ENCODE assay signal across 1 cellular context in genomic region chr3:49805367-49805782, GRCh38.
TF ChIP-seq lines count a peak whose summit lies in the region.

No MANE protein-coding gene starts in this region.

TF ChIP-seq in GM12878, 131 proteins besides CTCF, POLR2A, EP300 and RAD21 (continues in another document):
- TF ChIP-seq, protein P1, sequence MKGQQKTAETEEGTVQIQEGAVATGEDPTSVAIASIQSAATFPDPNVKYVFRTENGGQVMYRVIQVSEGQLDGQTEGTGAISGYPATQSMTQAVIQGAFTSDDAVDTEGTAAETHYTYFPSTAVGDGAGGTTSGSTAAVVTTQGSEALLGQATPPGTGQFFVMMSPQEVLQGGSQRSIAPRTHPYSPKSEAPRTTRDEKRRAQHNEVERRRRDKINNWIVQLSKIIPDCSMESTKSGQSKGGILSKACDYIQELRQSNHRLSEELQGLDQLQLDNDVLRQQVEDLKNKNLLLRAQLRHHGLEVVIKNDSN (IDR thresholded peaks at IDR 0.05; ENCODE audit: borderline replicate concordance, extremely low read length, insufficient read depth, low read depth, low read length), result no peak
- TF ChIP-seq POLR2AphosphoS5 (IDR thresholded peaks at IDR 0.05; ENCODE audit: low read length), result no peak
- TF ChIP-seq HDGF (IDR thresholded peaks at IDR 0.05), result 0 out of 2 replicates have a peak, but pooled peaks have one; percentile 41
- no peak for TF ChIP-seq SUZ12 (IDR thresholded peaks at IDR 0.05; ENCODE audit: unreplicated experiment)
- TF ChIP-seq, protein P2, sequence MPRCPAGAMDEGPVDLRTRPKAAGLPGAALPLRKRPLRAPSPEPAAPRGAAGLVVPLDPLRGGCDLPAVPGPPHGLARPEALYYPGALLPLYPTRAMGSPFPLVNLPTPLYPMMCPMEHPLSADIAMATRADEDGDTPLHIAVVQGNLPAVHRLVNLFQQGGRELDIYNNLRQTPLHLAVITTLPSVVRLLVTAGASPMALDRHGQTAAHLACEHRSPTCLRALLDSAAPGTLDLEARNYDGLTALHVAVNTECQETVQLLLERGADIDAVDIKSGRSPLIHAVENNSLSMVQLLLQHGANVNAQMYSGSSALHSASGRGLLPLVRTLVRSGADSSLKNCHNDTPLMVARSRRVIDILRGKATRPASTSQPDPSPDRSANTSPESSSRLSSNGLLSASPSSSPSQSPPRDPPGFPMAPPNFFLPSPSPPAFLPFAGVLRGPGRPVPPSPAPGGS (IDR thresholded peaks at IDR 0.05; ENCODE audit: borderline replicate concordance, insufficient read depth, low read depth, low read length, poor library complexity, severe bottlenecking), result no peak
- no peak for TF ChIP-seq SPI1 (IDR thresholded peaks at IDR 0.05; ENCODE audit: borderline replicate concordance, insufficient read depth, low read depth, low read length)
- no peak for TF ChIP-seq TARDBP (IDR thresholded peaks at IDR 0.05; ENCODE audit: borderline replicate concordance)
- TF ChIP-seq, protein P3, sequence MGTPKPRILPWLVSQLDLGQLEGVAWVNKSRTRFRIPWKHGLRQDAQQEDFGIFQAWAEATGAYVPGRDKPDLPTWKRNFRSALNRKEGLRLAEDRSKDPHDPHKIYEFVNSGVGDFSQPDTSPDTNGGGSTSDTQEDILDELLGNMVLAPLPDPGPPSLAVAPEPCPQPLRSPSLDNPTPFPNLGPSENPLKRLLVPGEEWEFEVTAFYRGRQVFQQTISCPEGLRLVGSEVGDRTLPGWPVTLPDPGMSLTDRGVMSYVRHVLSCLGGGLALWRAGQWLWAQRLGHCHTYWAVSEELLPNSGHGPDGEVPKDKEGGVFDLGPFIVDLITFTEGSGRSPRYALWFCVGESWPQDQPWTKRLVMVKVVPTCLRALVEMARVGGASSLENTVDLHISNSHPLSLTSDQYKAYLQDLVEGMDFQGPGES (IDR thresholded peaks at IDR 0.05), result no peak
- peak; percentile 71 for TF ChIP-seq IKZF1 (conservative IDR thresholded peaks at IDR 0.05)
- TF ChIP-seq TCF12 (IDR thresholded peaks at IDR 0.05; ENCODE audit: low read depth, low read length), result no peak
- no peak for TF ChIP-seq MTA2 (IDR thresholded peaks at IDR 0.05; ENCODE audit: low read depth)
- TF ChIP-seq, protein P4, sequence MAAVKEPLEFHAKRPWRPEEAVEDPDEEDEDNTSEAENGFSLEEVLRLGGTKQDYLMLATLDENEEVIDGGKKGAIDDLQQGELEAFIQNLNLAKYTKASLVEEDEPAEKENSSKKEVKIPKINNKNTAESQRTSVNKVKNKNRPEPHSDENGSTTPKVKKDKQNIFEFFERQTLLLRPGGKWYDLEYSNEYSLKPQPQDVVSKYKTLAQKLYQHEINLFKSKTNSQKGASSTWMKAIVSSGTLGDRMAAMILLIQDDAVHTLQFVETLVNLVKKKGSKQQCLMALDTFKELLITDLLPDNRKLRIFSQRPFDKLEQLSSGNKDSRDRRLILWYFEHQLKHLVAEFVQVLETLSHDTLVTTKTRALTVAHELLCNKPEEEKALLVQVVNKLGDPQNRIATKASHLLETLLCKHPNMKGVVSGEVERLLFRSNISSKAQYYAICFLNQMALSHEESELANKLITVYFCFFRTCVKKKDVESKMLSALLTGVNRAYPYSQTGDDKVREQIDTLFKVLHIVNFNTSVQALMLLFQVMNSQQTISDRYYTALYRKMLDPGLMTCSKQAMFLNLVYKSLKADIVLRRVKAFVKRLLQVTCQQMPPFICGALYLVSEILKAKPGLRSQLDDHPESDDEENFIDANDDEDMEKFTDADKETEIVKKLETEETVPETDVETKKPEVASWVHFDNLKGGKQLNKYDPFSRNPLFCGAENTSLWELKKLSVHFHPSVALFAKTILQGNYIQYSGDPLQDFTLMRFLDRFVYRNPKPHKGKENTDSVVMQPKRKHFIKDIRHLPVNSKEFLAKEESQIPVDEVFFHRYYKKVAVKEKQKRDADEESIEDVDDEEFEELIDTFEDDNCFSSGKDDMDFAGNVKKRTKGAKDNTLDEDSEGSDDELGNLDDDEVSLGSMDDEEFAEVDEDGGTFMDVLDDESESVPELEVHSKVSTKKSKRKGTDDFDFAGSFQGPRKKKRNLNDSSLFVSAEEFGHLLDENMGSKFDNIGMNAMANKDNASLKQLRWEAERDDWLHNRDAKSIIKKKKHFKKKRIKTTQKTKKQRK (IDR thresholded peaks at IDR 0.05; ENCODE audit: low read depth, low read length), result no peak
- TF ChIP-seq TCF3 (IDR thresholded peaks at IDR 0.05; ENCODE audit: borderline replicate concordance, insufficient read depth, low read depth, low read length), result no peak
- TF ChIP-seq, protein P5, sequence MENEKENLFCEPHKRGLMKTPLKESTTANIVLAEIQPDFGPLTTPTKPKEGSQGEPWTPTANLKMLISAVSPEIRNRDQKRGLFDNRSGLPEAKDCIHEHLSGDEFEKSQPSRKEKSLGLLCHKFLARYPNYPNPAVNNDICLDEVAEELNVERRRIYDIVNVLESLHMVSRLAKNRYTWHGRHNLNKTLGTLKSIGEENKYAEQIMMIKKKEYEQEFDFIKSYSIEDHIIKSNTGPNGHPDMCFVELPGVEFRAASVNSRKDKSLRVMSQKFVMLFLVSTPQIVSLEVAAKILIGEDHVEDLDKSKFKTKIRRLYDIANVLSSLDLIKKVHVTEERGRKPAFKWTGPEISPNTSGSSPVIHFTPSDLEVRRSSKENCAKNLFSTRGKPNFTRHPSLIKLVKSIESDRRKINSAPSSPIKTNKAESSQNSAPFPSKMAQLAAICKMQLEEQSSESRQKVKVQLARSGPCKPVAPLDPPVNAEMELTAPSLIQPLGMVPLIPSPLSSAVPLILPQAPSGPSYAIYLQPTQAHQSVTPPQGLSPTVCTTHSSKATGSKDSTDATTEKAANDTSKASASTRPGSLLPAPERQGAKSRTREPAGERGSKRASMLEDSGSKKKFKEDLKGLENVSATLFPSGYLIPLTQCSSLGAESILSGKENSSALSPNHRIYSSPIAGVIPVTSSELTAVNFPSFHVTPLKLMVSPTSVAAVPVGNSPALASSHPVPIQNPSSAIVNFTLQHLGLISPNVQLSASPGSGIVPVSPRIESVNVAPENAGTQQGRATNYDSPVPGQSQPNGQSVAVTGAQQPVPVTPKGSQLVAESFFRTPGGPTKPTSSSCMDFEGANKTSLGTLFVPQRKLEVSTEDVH (IDR thresholded peaks at IDR 0.05; ENCODE audit: low read depth, partially characterized antibody), result no peak
- TF ChIP-seq BRCA1 (IDR thresholded peaks at IDR 0.05; ENCODE audit: low read depth, low read length), result no peak
- no peak for TF ChIP-seq STAT1 (conservative IDR thresholded peaks at IDR 0.05)
- no peak for TF ChIP-seq BCL11A (IDR thresholded peaks at IDR 0.05; ENCODE audit: low read depth, low read length)
- no peak for TF ChIP-seq FOS (IDR thresholded peaks at IDR 0.05; ENCODE audit: borderline replicate concordance, extremely low read depth, insufficient read length)
- no peak for TF ChIP-seq ZBTB40 (IDR thresholded peaks at IDR 0.05; ENCODE audit: borderline replicate concordance)
- no peak for TF ChIP-seq NFXL1 (IDR thresholded peaks at IDR 0.05; ENCODE audit: borderline replicate concordance)
- no peak for TF ChIP-seq SREBF2 (IDR thresholded peaks at IDR 0.05; ENCODE audit: low read length)
- TF ChIP-seq RELB (IDR thresholded peaks at IDR 0.05; ENCODE audit: low read depth), result 0 out of 2 replicates have a peak, but pooled peaks have one; percentile 24
- no peak for TF ChIP-seq CBFB (IDR thresholded peaks at IDR 0.05; ENCODE audit: low read depth)
- TF ChIP-seq, protein P6, sequence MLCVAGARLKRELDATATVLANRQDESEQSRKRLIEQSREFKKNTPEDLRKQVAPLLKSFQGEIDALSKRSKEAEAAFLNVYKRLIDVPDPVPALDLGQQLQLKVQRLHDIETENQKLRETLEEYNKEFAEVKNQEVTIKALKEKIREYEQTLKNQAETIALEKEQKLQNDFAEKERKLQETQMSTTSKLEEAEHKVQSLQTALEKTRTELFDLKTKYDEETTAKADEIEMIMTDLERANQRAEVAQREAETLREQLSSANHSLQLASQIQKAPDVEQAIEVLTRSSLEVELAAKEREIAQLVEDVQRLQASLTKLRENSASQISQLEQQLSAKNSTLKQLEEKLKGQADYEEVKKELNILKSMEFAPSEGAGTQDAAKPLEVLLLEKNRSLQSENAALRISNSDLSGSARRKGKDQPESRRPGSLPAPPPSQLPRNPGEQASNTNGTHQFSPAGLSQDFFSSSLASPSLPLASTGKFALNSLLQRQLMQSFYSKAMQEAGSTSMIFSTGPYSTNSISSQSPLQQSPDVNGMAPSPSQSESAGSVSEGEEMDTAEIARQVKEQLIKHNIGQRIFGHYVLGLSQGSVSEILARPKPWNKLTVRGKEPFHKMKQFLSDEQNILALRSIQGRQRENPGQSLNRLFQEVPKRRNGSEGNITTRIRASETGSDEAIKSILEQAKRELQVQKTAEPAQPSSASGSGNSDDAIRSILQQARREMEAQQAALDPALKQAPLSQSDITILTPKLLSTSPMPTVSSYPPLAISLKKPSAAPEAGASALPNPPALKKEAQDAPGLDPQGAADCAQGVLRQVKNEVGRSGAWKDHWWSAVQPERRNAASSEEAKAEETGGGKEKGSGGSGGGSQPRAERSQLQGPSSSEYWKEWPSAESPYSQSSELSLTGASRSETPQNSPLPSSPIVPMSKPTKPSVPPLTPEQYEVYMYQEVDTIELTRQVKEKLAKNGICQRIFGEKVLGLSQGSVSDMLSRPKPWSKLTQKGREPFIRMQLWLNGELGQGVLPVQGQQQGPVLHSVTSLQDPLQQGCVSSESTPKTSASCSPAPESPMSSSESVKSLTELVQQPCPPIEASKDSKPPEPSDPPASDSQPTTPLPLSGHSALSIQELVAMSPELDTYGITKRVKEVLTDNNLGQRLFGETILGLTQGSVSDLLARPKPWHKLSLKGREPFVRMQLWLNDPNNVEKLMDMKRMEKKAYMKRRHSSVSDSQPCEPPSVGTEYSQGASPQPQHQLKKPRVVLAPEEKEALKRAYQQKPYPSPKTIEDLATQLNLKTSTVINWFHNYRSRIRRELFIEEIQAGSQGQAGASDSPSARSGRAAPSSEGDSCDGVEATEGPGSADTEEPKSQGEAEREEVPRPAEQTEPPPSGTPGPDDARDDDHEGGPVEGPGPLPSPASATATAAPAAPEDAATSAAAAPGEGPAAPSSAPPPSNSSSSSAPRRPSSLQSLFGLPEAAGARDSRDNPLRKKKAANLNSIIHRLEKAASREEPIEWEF (IDR thresholded peaks at IDR 0.05; ENCODE audit: insufficient replicate concordance, low read depth, low read length), result no peak
- TF ChIP-seq SP1 (IDR thresholded peaks at IDR 0.05; ENCODE audit: low read depth, low read length), result peak; percentile 21
- TF ChIP-seq, protein P7, sequence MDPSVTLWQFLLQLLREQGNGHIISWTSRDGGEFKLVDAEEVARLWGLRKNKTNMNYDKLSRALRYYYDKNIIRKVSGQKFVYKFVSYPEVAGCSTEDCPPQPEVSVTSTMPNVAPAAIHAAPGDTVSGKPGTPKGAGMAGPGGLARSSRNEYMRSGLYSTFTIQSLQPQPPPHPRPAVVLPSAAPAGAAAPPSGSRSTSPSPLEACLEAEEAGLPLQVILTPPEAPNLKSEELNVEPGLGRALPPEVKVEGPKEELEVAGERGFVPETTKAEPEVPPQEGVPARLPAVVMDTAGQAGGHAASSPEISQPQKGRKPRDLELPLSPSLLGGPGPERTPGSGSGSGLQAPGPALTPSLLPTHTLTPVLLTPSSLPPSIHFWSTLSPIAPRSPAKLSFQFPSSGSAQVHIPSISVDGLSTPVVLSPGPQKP (IDR thresholded peaks at IDR 0.05; ENCODE audit: low read depth, low read length), result no peak
- TF ChIP-seq PAX5 (IDR thresholded peaks at IDR 0.05; ENCODE audit: borderline replicate concordance, low read depth, low read length), result 0 out of 2 replicates have a peak, but pooled peaks have one; percentile 24
- no peak for TF ChIP-seq SUPT20H (IDR thresholded peaks at IDR 0.05; ENCODE audit: borderline replicate concordance, control insufficient read depth, low read depth, low read length)
- TF ChIP-seq CREM (IDR thresholded peaks at IDR 0.05; ENCODE audit: low read depth), result no peak
- TF ChIP-seq ZNF217 (IDR thresholded peaks at IDR 0.05), result no peak
- TF ChIP-seq CEBPB (IDR thresholded peaks at IDR 0.05; ENCODE audit: borderline replicate concordance in 1 of 2, low read depth in 2 of 2, low read length in 2 of 2), result 0 out of 4 replicates have a peak, but pooled peaks of 1 of the 2 experiments have one; percentile 13
- no peak for TF ChIP-seq ATF3 (IDR thresholded peaks at IDR 0.05; ENCODE audit: borderline replicate concordance, extremely low read depth, low read depth, low read length)
